1 cellular context compared by ENCODE assay signal in the genomic region with DNA sequence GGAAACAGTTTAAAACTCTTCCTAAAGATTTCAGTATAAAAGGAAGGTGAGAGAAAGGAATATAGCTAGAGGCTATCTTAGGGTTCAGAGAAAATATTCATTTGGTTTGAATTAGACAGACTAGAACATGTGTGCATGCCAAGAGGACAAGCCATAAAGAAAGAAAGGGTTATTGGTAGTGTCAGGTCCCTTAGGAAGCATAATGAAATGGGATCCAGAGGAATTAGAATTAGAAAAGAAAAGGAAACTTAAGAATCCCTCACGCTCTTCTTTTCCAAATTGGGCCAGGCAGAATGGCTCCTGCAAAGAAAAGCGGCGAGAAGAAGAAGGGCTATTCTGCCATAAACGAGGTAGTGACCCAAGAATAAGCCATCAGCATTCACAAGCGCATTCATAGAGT.
TF ChIP-seq lines count a peak whose summit lies in the region.

No MANE protein-coding gene starts in this region.

TF ChIP-seq in H1, 55 proteins besides CTCF, POLR2A, EP300 and RAD21 (continued from another document):
- TF ChIP-seq PHF8 (conservative IDR thresholded peaks at IDR 0.05; ENCODE audit: low read depth, low read length) (no peak), SP1 (IDR thresholded peaks at IDR 0.05; ENCODE audit: low read depth, low read length) (no peak), SUZ12 (IDR thresholded peaks at IDR 0.05; ENCODE audit: low read length) (no peak), HDAC2 (IDR thresholded peaks at IDR 0.05; ENCODE audit: borderline replicate concordance in 1 of 2, low read depth in 2 of 2, low read length in 2 of 2) (no peak), CREB1 (IDR thresholded peaks at IDR 0.05) (no peak), TCF12 (IDR thresholded peaks at IDR 0.05; ENCODE audit: low read depth, low read length) (no peak), SIRT6 (IDR thresholded peaks at IDR 0.05; ENCODE audit: low read length) (no peak), POU5F1 (IDR thresholded peaks at IDR 0.05; ENCODE audit: low read depth, low read length) (no peak), RNF2 (IDR thresholded peaks at IDR 0.05; ENCODE audit: borderline replicate concordance, low read depth, low read length, missing control alignments, poor library complexity, severe bottlenecking) (no peak), TEAD4 (IDR thresholded peaks at IDR 0.05; ENCODE audit: low read depth, low read length) (no peak)
